In the genomic region with DNA sequence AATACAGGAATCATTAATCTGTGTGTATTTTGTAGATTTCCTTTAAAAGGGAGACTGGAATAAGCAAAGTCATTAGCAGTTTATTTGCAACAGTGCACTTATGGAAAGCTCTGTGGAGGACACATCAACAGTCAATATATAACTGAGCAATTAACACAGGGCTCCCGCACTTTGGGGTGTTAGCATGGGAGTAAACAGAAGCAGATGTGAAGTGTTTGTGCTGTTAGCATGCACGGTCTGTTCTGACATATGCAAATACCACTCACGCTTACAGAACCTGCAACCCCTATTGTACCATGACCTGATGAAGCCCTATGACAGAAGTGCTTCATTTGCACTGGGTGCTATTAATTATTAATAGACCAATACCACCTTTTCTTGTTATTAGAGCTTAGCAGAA, we compare ENCODE assay signal across 11 cellular contexts.
DNase-seq lines count a peak whose midpoint lies in the region; ATAC-seq and FAIRE-seq lines count a peak whose summit lies in the region.
"Had no signal": no experiment of that assay in that cellular context is flagged by ENCODE, and none has a peak within 500 bp of the region (broad histone marks: within the 10 kb centered on the region; RNA-seq: fewer than 3 reads in every experiment).

No MANE protein-coding gene starts in this region.

- DNase-seq in DMS53 (lab: John Stamatoyannopoulos, UW) (peak; percentile 94), NCI-H1092 (lab: John Stamatoyannopoulos, UW) (peak; percentile 63), activated gamma-delta T cell (lab: John Stamatoyannopoulos, UW) (no peak), nucleus accumbens (lab: John Stamatoyannopoulos, UW) (no peak), urothelium cell line (ENCODE audit: low spot score) (no peak), left lobe of liver (ENCODE audit: low spot score) (no peak)
- DNase-seq: caudate nucleus, T-helper 2 cell had no signal

- FAIRE-seq in urothelium cell line (lab: Jason Lieb, UNC) = no peak
- FAIRE-seq: HTR-8/SVneo had no signal

- ATAC-seq in GM19438 (IDR thresholded peaks at IDR 0.05; ENCODE audit: low read depth, unreplicated experiment) = peak; percentile 99
- ATAC-seq in HG02938 (IDR thresholded peaks at IDR 0.05; ENCODE audit: unreplicated experiment) = peak; percentile 98
- ATAC-seq in left lobe of liver = no peak

Comparison
In these comparisons a context has a peak if more than half of its experiments do, and no peak if none do; other contexts are left out.
1. DNase-seq: peak in DMS53 (single experiment) and NCI-H1092 (single experiment); none in activated gamma-delta T cell (single experiment), nucleus accumbens (0 of 56), urothelium cell line (single experiment) and left lobe of liver (single experiment).